1 cellular context compared by ENCODE assay signal in genomic region chr2:218734190-218734975, GRCh38.
TF ChIP-seq lines count a peak whose summit lies in the region.

No MANE protein-coding gene starts in this region.

TF ChIP-seq in GM23338, 12 proteins besides CTCF, POLR2A, EP300 and RAD21 (continued from another document):
- TF ChIP-seq EZH2 (IDR thresholded peaks at IDR 0.05; ENCODE audit: low read depth, unreplicated experiment) = no peak
- TF ChIP-seq STAT1 (IDR thresholded peaks at IDR 0.05; ENCODE audit: unreplicated experiment) = no peak
- no peak for TF ChIP-seq CREB1 (CRISPR knock-in tag; IDR thresholded peaks at IDR 0.05; ENCODE audit: low read depth)
- no peak for TF ChIP-seq POLR2AphosphoS5 (IDR thresholded peaks at IDR 0.05; ENCODE audit: low read depth)
- no peak for TF ChIP-seq ZNF114 (CRISPR knock-in tag; IDR thresholded peaks at IDR 0.05)
- no peak for TF ChIP-seq JUNB (IDR thresholded peaks at IDR 0.05; ENCODE audit: unreplicated experiment)
TF ChIP-seq in GM23338: peak in this region for 0.
